Comparison of ENCODE assay signal across 19 cellular contexts in genomic region chr11:61442616-61443015, GRCh38. TPM values are rescaled to one million over a fixed set of nuclear protein-coding genes. Genes with fewer than 3 reads are reported as not detected.
DNase-seq lines count a peak whose midpoint lies in the region; ATAC-seq and TF ChIP-seq lines count a peak whose summit lies in the region.
"Had no signal": no experiment of that assay in that cellular context is flagged by ENCODE, and none has a peak within 500 bp of the region (broad histone marks: within the 10 kb centered on the region; RNA-seq: fewer than 3 reads in every experiment).

No MANE protein-coding gene starts in this region.

- WGBS in psoas muscle, 3 donors: 62 to 93% (median 65%) methylated on average over 6 of the region's 6 CpGs

- peaks cover 21% of the 10 kb centered on the region for H3K4me1 Mint-ChIP-seq in activated naive CD4-positive, alpha-beta T cell treated with anti-CD3 and anti-CD28 coated beads for 36 hours (ENCODE audit: low read depth)
- H3K4me1 Mint-ChIP-seq in dendritic cell treated with granulocyte-macrophage colony-stimulating factor and Interleukin-4, amounts not matched to agents 40 ng/mL and 50 ng/mL, for 4 days (ENCODE audit: low read depth): peaks cover 13% of the 10 kb centered on the region

- no peaks in the 10 kb centered on the region for H3K4me1 ChIP-seq in HEK293 (ENCODE audit: control insufficient read depth, insufficient read depth, low read length)
- H3K4me1 ChIP-seq in psoas muscle: peaks cover 31% of the 10 kb centered on the region
- H3K4me1 ChIP-seq: Peyer's patch had no signal

- intact Hi-C loops in activated naive CD4-positive, alpha-beta T cell treated with anti-CD3 and anti-CD28 coated beads for 36 hours (cut with micrococcal nuclease): no loop called here
- intact Hi-C loops in dendritic cell treated with granulocyte-macrophage colony-stimulating factor and Interleukin-4, amounts not matched to agents 40 ng/mL and 50 ng/mL, for 4 days (cut with micrococcal nuclease): no loop called here
- intact Hi-C loops in psoas muscle (cut with DNase I): loop anchor here in 1 of 2 donors (10.0 kb wide), 1 partner anchor 192 kb away; no protein-coding TSS in a partner anchor

- H3K4me3 ChIP-seq in HEK293 (ENCODE audit: low read depth, low read length) (no peak overlapping the region), psoas muscle (no peak overlapping the region)
- H3K4me3 ChIP-seq: A549, GM12878, Peyer's patch had no signal

- no peaks in the 10 kb centered on the region for H3K27me3 Mint-ChIP-seq in activated naive CD4-positive, alpha-beta T cell treated with anti-CD3 and anti-CD28 coated beads for 36 hours (ENCODE audit: low read depth)
- no peaks in the 10 kb centered on the region for H3K27me3 Mint-ChIP-seq in dendritic cell treated with granulocyte-macrophage colony-stimulating factor and Interleukin-4, amounts not matched to agents 40 ng/mL and 50 ng/mL, for 4 days

- peaks cover 41% of the 10 kb centered on the region for H3K36me3 Mint-ChIP-seq in activated naive CD4-positive, alpha-beta T cell treated with anti-CD3 and anti-CD28 coated beads for 36 hours (ENCODE audit: low read depth)
- H3K36me3 Mint-ChIP-seq in dendritic cell treated with granulocyte-macrophage colony-stimulating factor and Interleukin-4, amounts not matched to agents 40 ng/mL and 50 ng/mL, for 4 days (ENCODE audit: low read depth): peaks cover 94% of the 10 kb centered on the region

- peak overlapping the region; percentile 53 for H3K27ac Mint-ChIP-seq in activated naive CD4-positive, alpha-beta T cell treated with anti-CD3 and anti-CD28 coated beads for 36 hours
- H3K27ac Mint-ChIP-seq in dendritic cell treated with granulocyte-macrophage colony-stimulating factor and Interleukin-4, amounts not matched to agents 40 ng/mL and 50 ng/mL, for 4 days: peak overlapping the region; percentile 66

- no peak for DNase-seq in activated naive CD4-positive, alpha-beta T cell treated with anti-CD3 and anti-CD28 coated beads for 36 hours
- DNase-seq in activated naive CD4-positive, alpha-beta T cell treated with anti-CD3 and anti-CD28 coated beads, Interleukin-2, amount 50 U/mL, for 16 hours: no peak
- DNase-seq in psoas muscle (no peak), NCI-H446 (lab: John Stamatoyannopoulos, UW) (no peak), LoVo (ENCODE audit: low spot score) (no peak)
- DNase-seq: Calu3, H9, NCI-H1105 treated with DMSO at 0.1 percent for 48 hours, NCI-H187, NCI-H510A, Peyer's patch had no signal

- TF ChIP-seq CTCF in HEK293 (tag by site-specific recombination; IDR thresholded peaks at IDR 0.05) (no peak), psoas muscle (IDR thresholded peaks at IDR 0.05) (no peak)

- no peaks in the 10 kb centered on the region for H3K27me3 ChIP-seq in psoas muscle (ENCODE audit: insufficient read depth in 3 of 3, low read length in 2 of 3)
- H3K27me3 ChIP-seq: Peyer's patch had no signal

- POLR2A ChIA-PET in HEK293 (lab: Yijun Ruan, JAX): no interaction called here

- CTCF ChIA-PET in activated naive CD4-positive, alpha-beta T cell treated with anti-CD3 and anti-CD28 coated beads for 36 hours (lab: Charles Lee): interaction anchor here (0.6 to 1.9 kb wide), 2 partner anchors 75 to 899 kb away, joined by 5 to 11 read pairs; no protein-coding TSS in a partner anchor
- CTCF ChIA-PET in HEK293 (lab: Yijun Ruan, JAX): interaction anchor here (1.4 to 2.0 kb wide), 2 partner anchors 35 to 74 kb away, joined by 6 to 9 read pairs; no protein-coding TSS in a partner anchor

- ATAC-seq in psoas muscle: no peak
- ATAC-seq in GM21381 (IDR thresholded peaks at IDR 0.05; ENCODE audit: unreplicated experiment): no peak
- ATAC-seq: A549, GM12878, HepG2 had no signal

- peaks cover 32 to 91% of the 10 kb centered on the region in 2 experiments for H3K36me3 ChIP-seq in HEK293 (ENCODE audit: control insufficient read depth in 2 of 2, insufficient read depth in 1 of 2, low read length in 2 of 2)
- H3K36me3 ChIP-seq in psoas muscle (ENCODE audit: insufficient read depth in 1 of 2, low read depth in 1 of 2): peaks cover 9 to 92% of the 10 kb centered on the region in 2 donors

- H3K9me3 ChIP-seq in HEK293 (ENCODE audit: control insufficient read depth, insufficient read depth, low read depth, low read length) (no peaks in the 10 kb centered on the region), psoas muscle (no peaks in the 10 kb centered on the region)
- H3K9me3 ChIP-seq: A549, Peyer's patch had no signal

- no peak overlapping the region for H3K4me3 Mint-ChIP-seq in activated naive CD4-positive, alpha-beta T cell treated with anti-CD3 and anti-CD28 coated beads for 36 hours
- H3K4me3 Mint-ChIP-seq in dendritic cell treated with granulocyte-macrophage colony-stimulating factor and Interleukin-4, amounts not matched to agents 40 ng/mL and 50 ng/mL, for 4 days: no peak overlapping the region
- H3K4me3 Mint-ChIP-seq: CD14-positive monocyte, H9 had no signal

- no peaks in the 10 kb centered on the region for H3K9me3 Mint-ChIP-seq in activated naive CD4-positive, alpha-beta T cell treated with anti-CD3 and anti-CD28 coated beads for 36 hours
- no peaks in the 10 kb centered on the region for H3K9me3 Mint-ChIP-seq in dendritic cell treated with granulocyte-macrophage colony-stimulating factor and Interleukin-4, amounts not matched to agents 40 ng/mL and 50 ng/mL, for 4 days
- H3K9me3 Mint-ChIP-seq: CD14-positive monocyte, H9 had no signal

- no peak overlapping the region for H3K27ac ChIP-seq in HEK293 (ENCODE audit: extremely low read depth, low read depth, low read length)
- H3K27ac ChIP-seq in psoas muscle: peak overlapping the region; percentile 48
- H3K27ac ChIP-seq: A549, KMS-11, Peyer's patch had no signal

TF ChIP-seq in HEK293, 187 proteins besides CTCF, POLR2A, EP300 and RAD21:
- TF ChIP-seq ZNF596 (tag by site-specific recombination; IDR thresholded peaks at IDR 0.05): no peak
- no peak for TF ChIP-seq ZNF239 (tag by site-specific recombination; IDR thresholded peaks at IDR 0.05)
- TF ChIP-seq ZNF558 (tag by site-specific recombination; IDR thresholded peaks at IDR 0.05): 0 out of 2 replicates have a peak, but pooled peaks have one; percentile 11

RNA-seq across cellular contexts. Expression of gene SDHAF2, which starts 12.7 kb away (rescaled TPM):
- total RNA-seq in activated naive CD4-positive, alpha-beta T cell treated with anti-CD3 and anti-CD28 coated beads for 36 hours: 10 to 100 TPM; 23.7 to 27.0 TPM
- 10 to 100 TPM; 29.4 to 45.2 (median 33.7) TPM for total RNA-seq in psoas muscle
- polyA plus RNA-seq in psoas muscle: 100 to 1,000 TPM in 1 of 3 donors, 10 to 100 TPM in 2; 52.7 to 103 (median 84.4) TPM

RNA-seq across cellular contexts. Expression of gene CPSF7, which starts 12.8 kb away (rescaled TPM):
- 100 to 1,000 TPM; 106 to 108 TPM for total RNA-seq in activated naive CD4-positive, alpha-beta T cell treated with anti-CD3 and anti-CD28 coated beads for 36 hours
- 10 to 100 TPM; 51.1 to 66.2 (median 55.4) TPM for total RNA-seq in psoas muscle
- polyA plus RNA-seq in psoas muscle: 10 to 100 TPM; 28.2 to 48.2 (median 39.9) TPM

RNA-seq across cellular contexts. Expression of gene TMEM216, which starts 50.2 kb away (rescaled TPM):
- total RNA-seq in activated naive CD4-positive, alpha-beta T cell treated with anti-CD3 and anti-CD28 coated beads for 36 hours: 1 to 10 TPM; 5.5 to 6.3 TPM
- total RNA-seq in psoas muscle: 1 to 10 TPM; 3.5 to 6.4 (median 4.8) TPM
- 10 to 100 TPM in 2 of 3 donors, 1 to 10 TPM in 1; 5.6 to 18.0 (median 10.8) TPM for polyA plus RNA-seq in psoas muscle
